15 cellular contexts compared by ENCODE assay signal in genomic region chr17:8408371-8408770, GRCh38. TPM values are rescaled to one million over a fixed set of nuclear protein-coding genes. Genes with fewer than 3 reads are reported as not detected.
A peak's percentile ranks its signal among the peaks of the same experiment; 100 is the strongest.
DNase-seq lines count a peak whose midpoint lies in the region; TF ChIP-seq lines count a peak whose summit lies in the region.
"Had no signal": no experiment of that assay in that cellular context is flagged by ENCODE, and none has a peak within 500 bp of the region (broad histone marks: within the 10 kb centered on the region; RNA-seq: fewer than 3 reads in every experiment).

No MANE protein-coding gene starts in this region.

- H3K9me3 ChIP-seq in H9 (ENCODE audit: control insufficient read depth, low read depth, low read length) = no peaks in the 10 kb centered on the region
- H3K9me3 ChIP-seq: adrenal gland had no signal

- H3K4ac ChIP-seq in H9 (ENCODE audit: low read depth, low read length) = no peak overlapping the region

- H3K23me2 ChIP-seq in H9 (ENCODE audit: insufficient read length, low read depth, low read length, poor library complexity, severe bottlenecking) = no peaks in the 10 kb centered on the region

- peaks cover 14 to 15% of the 10 kb centered on the region in 2 experiments for H3K4me1 Mint-ChIP-seq in H9

- no peak overlapping the region for H2BK20ac ChIP-seq in H9 (ENCODE audit: low read depth, low read length, poor library complexity, severe bottlenecking)

- no peak overlapping the region for H4K8ac ChIP-seq in H9 (replicated peaks; ENCODE audit: insufficient read length, low read depth, low read length)

- no peaks in the 10 kb centered on the region for H3K79me1 ChIP-seq in H9 (ENCODE audit: insufficient read depth, low read depth, low read length, poor library complexity, severe bottlenecking)

- H3K9ac ChIP-seq in H9 (ENCODE audit: extremely low read depth, insufficient read length, low read length) = no peak overlapping the region

- WGBS in H9 (ENCODE audit: extremely low coverage, insufficient read length, low lambda C conversion rate) = no CpG with 5 or more reads among the region's 14 CpGs

- H2BK12ac ChIP-seq in H9 (ENCODE audit: insufficient read length, low read depth, low read length) = no peak overlapping the region

- H3K4me3 Mint-ChIP-seq in H9 = no peak overlapping the region

- no peak overlapping the region for H3K14ac ChIP-seq in H9 (ENCODE audit: insufficient read depth, low read length)

- no peak overlapping the region for H3K18ac ChIP-seq in H9 (ENCODE audit: insufficient read length, low read depth, low read length)

- TF ChIP-seq CTCF in H9 (conservative IDR thresholded peaks at IDR 0.05) (no peak), RWPE1 (conservative IDR thresholded peaks at IDR 0.05; ENCODE audit: low read depth) (no peak)

- H3K36me3 Mint-ChIP-seq in H9 (ENCODE audit: insufficient read depth in 1 of 3, low read depth in 3 of 3) = no peaks in the 10 kb centered on the region

- H2BK120ac ChIP-seq in H9 (ENCODE audit: low read depth, low read length, poor library complexity, severe bottlenecking) = no peak overlapping the region

- no peak overlapping the region for H3T11ph ChIP-seq in H9 (ENCODE audit: low read length)

- H4K91ac ChIP-seq in H9 (ENCODE audit: insufficient read length, low read depth, low read length) = no peak overlapping the region

- H3K56ac ChIP-seq in H9 (ENCODE audit: insufficient read length, low read depth, low read length) = no peak overlapping the region

- H3K27me3 ChIP-seq in H9 (ENCODE audit: insufficient read depth, low read length) = no peaks in the 10 kb centered on the region
- H3K27me3 ChIP-seq: adrenal gland had no signal

- H2BK15ac ChIP-seq in H9 (ENCODE audit: low read depth, low read length) = no peak overlapping the region

- no peak overlapping the region for H3K23ac ChIP-seq in H9 (ENCODE audit: insufficient read length, low read depth, low read length)

- H2BK5ac ChIP-seq in H9 (ENCODE audit: insufficient read length, low read length) = no peak overlapping the region

- DNase-seq in H9 (peak; percentile 79), RWPE1 (ENCODE audit: low spot score) (peak; percentile 68), foreskin melanocyte (peak; percentile 21), renal cortical epithelial cell (ENCODE audit: low read depth) (peak; percentile 63), NCI-H1092 treated with DMSO at 0.1 percent for 48 hours (lab: John Stamatoyannopoulos, UW) (no peak), H4 (ENCODE audit: low spot score) (no peak), T-helper 9 cell (no peak)
- DNase-seq in stimulated activated naive CD4-positive, alpha-beta T cell (lab: John Stamatoyannopoulos, UW) = no peak
- DNase-seq: activated CD8-positive, alpha-beta memory T cell treated with anti-CD3 and anti-CD28 coated beads, Interleukin-2, amount 50 U/mL, for 48 hours; cortex of kidney; NCI-H187 treated with DMSO at 0.1 percent for 48 hours; NCI-H82; WERI-Rb-1 had no signal

- H3K9me3 Mint-ChIP-seq in H9 = no peaks in the 10 kb centered on the region

- H3K27ac Mint-ChIP-seq in H9 = peak overlapping the region in 2 of 3 experiments; percentile 39 to 59; a peak in 4 of 7 replicates

- H3K27me3 Mint-ChIP-seq in H9 (ENCODE audit: low read depth) = peaks cover 2% of the 10 kb centered on the region; the same call in 1 of the 2 replicates

- POLR2A ChIA-PET in RWPE1 (lab: Yijun Ruan, JAX; ENCODE audit: low non-redundant PET) = interaction anchor here (0.5 to 0.7 kb wide), 3 partner anchors 25 to 427 kb away, joined by 3 read pairs; no protein-coding TSS in a partner anchor

- no peak overlapping the region for H3K4me2 ChIP-seq in H9 (ENCODE audit: insufficient read depth, insufficient read length, low read length)

- no peaks in the 10 kb centered on the region for H4K20me1 ChIP-seq in H9 (ENCODE audit: control insufficient read depth, insufficient read depth, insufficient read length)

- no peaks in the 10 kb centered on the region for H3K79me2 ChIP-seq in H9 (ENCODE audit: insufficient read depth, low read length)

- no peak overlapping the region for H2AK5ac ChIP-seq in H9 (ENCODE audit: insufficient read length, low read length)

- H2AFZ ChIP-seq in H9 (ENCODE audit: low read length) = no peak overlapping the region

- CTCF ChIA-PET in RWPE1 (lab: Yijun Ruan, JAX) = interaction anchor here (0.7 to 0.9 kb wide), 3 partner anchors 25 to 776 kb away, joined by 3 to 5 read pairs (median 3); no protein-coding TSS in a partner anchor

- no peak overlapping the region for H3K27ac ChIP-seq in H9 (ENCODE audit: insufficient read length, low read depth, low read length)
- H3K27ac ChIP-seq in RWPE1 = peak overlapping the region; percentile 50
- H3K27ac ChIP-seq: adrenal gland, SK-N-MC, WERI-Rb-1 had no signal

- no peaks in the 10 kb centered on the region for H3K4me1 ChIP-seq in H9 (ENCODE audit: insufficient read depth, low read length)
- H3K4me1 ChIP-seq: adrenal gland had no signal

- H4K5ac ChIP-seq in H9 (ENCODE audit: insufficient read length, low read depth, low read length) = no peak overlapping the region

RNA-seq across cellular contexts. Expression of gene RNF222, which starts 10.7 kb away (rescaled TPM):
- total RNA-seq in H9 (2021) = 0.07 and 0.09 TPM in 2 replicates
- total RNA-seq in renal cortical epithelial cell = not detected in 2 replicates
- not detected in 2 replicates for total RNA-seq in H4 (2014; rRNA removed; shearing (Covaris generic))
- total RNA-seq: adrenal gland had no signal

RNA-seq across cellular contexts. Expression of gene RPL26, which starts 25.4 kb away (rescaled TPM):
- 2,434 and 2,435 TPM in 2 replicates for total RNA-seq in H9 (2021)
- 4,087 and 4,717 TPM in 2 replicates for total RNA-seq in renal cortical epithelial cell
- 2,934 and 3,123 TPM in 2 replicates for total RNA-seq in H4 (2014; rRNA removed; shearing (Covaris generic))

RNA-seq across cellular contexts. Expression of gene NDEL1, which starts 27.3 kb away (rescaled TPM):
- total RNA-seq in H9 (2021) (32.9 and 38.4 TPM in 2 replicates), renal cortical epithelial cell (31.8 and 38.0 TPM in 2 replicates)
- total RNA-seq in H4 (2014; rRNA removed; shearing (Covaris generic)) = 16.1 and 31.8 TPM in 2 replicates

Comparison
In these comparisons a context has a peak if more than half of its experiments do, and no peak if none do; other contexts are left out.
1. DNase-seq: peak in H9 (single experiment), RWPE1 (single experiment), foreskin melanocyte (single experiment) and renal cortical epithelial cell (single experiment); none in NCI-H1092 treated with DMSO at 0.1 percent for 48 hours (single experiment), H4 (single experiment), stimulated activated naive CD4-positive, alpha-beta T cell (0 of 6) and T-helper 9 cell (single experiment).